Comparison of ENCODE assay signal across 18 cellular contexts in genomic region chr9:16099901-16100300, GRCh38.
DNase-seq lines count a peak whose midpoint lies in the region; ATAC-seq and TF ChIP-seq lines count a peak whose summit lies in the region.
"Had no signal": no experiment of that assay in that cellular context is flagged by ENCODE, and none has a peak within 500 bp of the region (broad histone marks: within the 10 kb centered on the region; RNA-seq: fewer than 3 reads in every experiment).

No MANE protein-coding gene starts in this region.

- intact Hi-C loops in body of pancreas (cut with DNase I) = no loop called here

- no peak for TF ChIP-seq CTCF in body of pancreas (IDR thresholded peaks at IDR 0.05)
- no peak for TF ChIP-seq CTCF in glutamatergic neuron (IDR thresholded peaks at IDR 0.05; ENCODE audit: partially characterized antibody, unreplicated experiment)
- TF ChIP-seq CTCF in neural progenitor cell (IDR thresholded peaks at IDR 0.05) = no peak

- H3K27ac Mint-ChIP-seq in glutamatergic neuron (ENCODE audit: unreplicated experiment) (peak overlapping the region; percentile 29), neural progenitor cell (peak overlapping the region; percentile 97)
- H3K27ac Mint-ChIP-seq: B cell; CD4-positive, alpha-beta T cell had no signal

- H3K4me3 Mint-ChIP-seq in glutamatergic neuron (ENCODE audit: unreplicated experiment) (no peak overlapping the region), neural progenitor cell (no peak overlapping the region)
- H3K4me3 Mint-ChIP-seq: B cell; CD4-positive, alpha-beta T cell had no signal

- no peaks in the 10 kb centered on the region for H4K20me1 ChIP-seq in neural progenitor cell (ENCODE audit: low read depth)

- H3K9me3 Mint-ChIP-seq in glutamatergic neuron (ENCODE audit: unreplicated experiment) (peaks cover 6% of the 10 kb centered on the region), neural progenitor cell (no peaks in the 10 kb centered on the region)
- H3K9me3 Mint-ChIP-seq: CD4-positive, alpha-beta T cell had no signal

- H3K27me3 ChIP-seq in body of pancreas (no peaks in the 10 kb centered on the region), neural progenitor cell (no peaks in the 10 kb centered on the region)

- H3K4me2 ChIP-seq in neural progenitor cell = peak overlapping the region; percentile 5

- no peak for TF ChIP-seq POLR2A in body of pancreas (IDR thresholded peaks at IDR 0.05)

- H3K4me1 Mint-ChIP-seq in glutamatergic neuron (ENCODE audit: low read depth, unreplicated experiment) (peaks cover 4% of the 10 kb centered on the region), neural progenitor cell (peaks cover 54% of the 10 kb centered on the region)
- H3K4me1 Mint-ChIP-seq: B cell had no signal

- H3K36me3 ChIP-seq in body of pancreas (replicated peaks in 1 of 2; ENCODE audit: insufficient read depth in 1 of 2, low read depth in 2 of 2) = no peaks in the 10 kb centered on the region
- H3K36me3 ChIP-seq in neural progenitor cell = no peaks in the 10 kb centered on the region

- H3K27me3 Mint-ChIP-seq in glutamatergic neuron (ENCODE audit: unreplicated experiment) (peaks cover 2% of the 10 kb centered on the region), neural progenitor cell (ENCODE audit: insufficient read depth, low read depth) (peaks cover 3% of the 10 kb centered on the region)
- H3K27me3 Mint-ChIP-seq: B cell; CD4-positive, alpha-beta T cell had no signal

- no peaks in the 10 kb centered on the region for H3K79me2 ChIP-seq in neural progenitor cell (ENCODE audit: low read depth)

- ATAC-seq in body of pancreas (peak; percentile 61), GM21526 (IDR thresholded peaks at IDR 0.05; ENCODE audit: low FRiP score, unreplicated experiment) (no peak)
- ATAC-seq: HCT116 had no signal

- H3K4me3 ChIP-seq in body of pancreas (no peak overlapping the region), neural progenitor cell (no peak overlapping the region)

- H3K36me3 Mint-ChIP-seq in glutamatergic neuron (ENCODE audit: unreplicated experiment) (no peaks in the 10 kb centered on the region), neural progenitor cell (no peaks in the 10 kb centered on the region)

- peak overlapping the region in 2 of 4 donors; percentile 1 to 63 for H3K27ac ChIP-seq in body of pancreas
- H3K27ac ChIP-seq in neural progenitor cell = no peak overlapping the region

- DNase-seq in body of pancreas (no peak), glutamatergic neuron (no peak), neural progenitor cell (ENCODE audit: low spot score) (no peak), superior temporal gyrus (ENCODE audit: extremely low spot score) (peak; percentile 33), inferior parietal cortex (ENCODE audit: extremely low spot score) (no peak)
- DNase-seq in stimulated activated naive CD4-positive, alpha-beta T cell treated with Interleukin-2 at 50 U/mL for 16 hours (lab: John Stamatoyannopoulos, UW) = no peak
- no peak for DNase-seq in activated CD4-positive, CD25-positive, alpha-beta regulatory T cell treated with anti-CD3 and anti-CD28 coated beads, Interleukin-2, amount 50 U/mL, for 72 hours
- DNase-seq: Calu3; CD4-positive, alpha-beta T cell; DMS79; NCI-H1105 treated with DMSO at 0.1 percent for 48 hours; NCI-H1694 treated with DMSO at 0.1 percent for 48 hours; NCI-H226; NCI-H524 treated with DMSO at 0.1 percent for 48 hours; SIG-M5 had no signal

- H3K9me3 ChIP-seq in body of pancreas = no peaks in the 10 kb centered on the region
- no peaks in the 10 kb centered on the region for H3K9me3 ChIP-seq in neural progenitor cell (ENCODE audit: low read depth)

- 52 to 56% methylated on average over 2 of the region's 2 CpGs for WGBS in body of pancreas, 2 donors

- no peak overlapping the region for H3K9ac ChIP-seq in neural progenitor cell

- H3K4me1 ChIP-seq in body of pancreas (peaks cover 23% of the 10 kb centered on the region), neural progenitor cell (peaks cover 37% of the 10 kb centered on the region)

- no peak overlapping the region for H2AFZ ChIP-seq in neural progenitor cell (replicated peaks)

- peaks cover 9% of the 10 kb centered on the region for H3F3A ChIP-seq in neural progenitor cell (ENCODE audit: low read depth)
